1 cellular context compared by ENCODE assay signal in genomic region chr20:50111120-50111828, GRCh38.
TF ChIP-seq lines count a peak whose summit lies in the region.

No MANE protein-coding gene starts in this region.

TF ChIP-seq in K562, 482 proteins besides CTCF, POLR2A, EP300 and RAD21 (continued from another document):
- peak; percentile 59; the same call in 1 of the 2 replicates for TF ChIP-seq ETS1 (conservative IDR thresholded peaks at IDR 0.05; ENCODE audit: control insufficient read depth, low read depth, low read length)
- TF ChIP-seq SIN3A (IDR thresholded peaks at IDR 0.05; ENCODE audit: borderline replicate concordance in 2 of 2, control insufficient read depth in 1 of 2, low read depth in 2 of 2, low read length in 2 of 2) = peak; percentile 44 to 62; a peak in 1 of 4 replicates
- TF ChIP-seq, protein P1, sequence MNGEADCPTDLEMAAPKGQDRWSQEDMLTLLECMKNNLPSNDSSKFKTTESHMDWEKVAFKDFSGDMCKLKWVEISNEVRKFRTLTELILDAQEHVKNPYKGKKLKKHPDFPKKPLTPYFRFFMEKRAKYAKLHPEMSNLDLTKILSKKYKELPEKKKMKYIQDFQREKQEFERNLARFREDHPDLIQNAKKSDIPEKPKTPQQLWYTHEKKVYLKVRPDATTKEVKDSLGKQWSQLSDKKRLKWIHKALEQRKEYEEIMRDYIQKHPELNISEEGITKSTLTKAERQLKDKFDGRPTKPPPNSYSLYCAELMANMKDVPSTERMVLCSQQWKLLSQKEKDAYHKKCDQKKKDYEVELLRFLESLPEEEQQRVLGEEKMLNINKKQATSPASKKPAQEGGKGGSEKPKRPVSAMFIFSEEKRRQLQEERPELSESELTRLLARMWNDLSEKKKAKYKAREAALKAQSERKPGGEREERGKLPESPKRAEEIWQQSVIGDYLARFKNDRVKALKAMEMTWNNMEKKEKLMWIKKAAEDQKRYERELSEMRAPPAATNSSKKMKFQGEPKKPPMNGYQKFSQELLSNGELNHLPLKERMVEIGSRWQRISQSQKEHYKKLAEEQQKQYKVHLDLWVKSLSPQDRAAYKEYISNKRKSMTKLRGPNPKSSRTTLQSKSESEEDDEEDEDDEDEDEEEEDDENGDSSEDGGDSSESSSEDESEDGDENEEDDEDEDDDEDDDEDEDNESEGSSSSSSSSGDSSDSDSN (IDR thresholded peaks at IDR 0.05; ENCODE audit: borderline replicate concordance in 1 of 2, low read depth in 2 of 2, low read length in 2 of 2) = 0 out of 4 replicates have a peak, but pooled peaks of 1 of the 2 experiments have one; percentile 47
- no peak for TF ChIP-seq NONO (IDR thresholded peaks at IDR 0.05; ENCODE audit: low read depth in 2 of 2, low read length in 1 of 2)
- peak in 1 of 2 experiments; percentile 50; a peak in 1 of 4 replicates for TF ChIP-seq FOXA3 (CRISPR knock-in tag; conservative IDR thresholded peaks at IDR 0.05 in 1 of 2, IDR thresholded peaks at IDR 0.05 in 1 of 2)
- TF ChIP-seq DACH1 (IDR thresholded peaks at IDR 0.05; ENCODE audit: partially characterized antibody) = peak; percentile 75
- TF ChIP-seq ZNF592 (IDR thresholded peaks at IDR 0.05) = peak; percentile 68; the same call in 1 of the 2 replicates
- peak; percentile 60 for TF ChIP-seq FOSL1 (tag; conservative IDR thresholded peaks at IDR 0.05)
- TF ChIP-seq TAF9B (IDR thresholded peaks at IDR 0.05; ENCODE audit: partially characterized antibody) = peak; percentile 44
- peak; percentile 31; the same call in 1 of the 2 replicates for TF ChIP-seq MTA2 (IDR thresholded peaks at IDR 0.05; ENCODE audit: low read depth)
- 0 out of 2 replicates have a peak, but pooled peaks have one; percentile 12 for TF ChIP-seq ATF7 (IDR thresholded peaks at IDR 0.05)
